8 cellular contexts compared by ENCODE assay signal in genomic region chr2:160407393-160408204, GRCh38.
DNase-seq lines count a peak whose midpoint lies in the region; ATAC-seq, FAIRE-seq and TF ChIP-seq lines count a peak whose summit lies in the region.

No MANE protein-coding gene starts in this region.

- intact Hi-C loops in activated naive CD4-positive, alpha-beta T cell treated with anti-CD3 and anti-CD28 coated beads for 36 hours (cut with micrococcal nuclease), result loop anchor here (1.0 to 5.0 kb wide), 8 partner anchors 21 to 753 kb away; partner anchors contain the start of genes LY75 and TANK
- intact Hi-C loops in head of caudate nucleus (cut with DNase I), result no loop called here
- intact Hi-C loops in ovary (cut with DNase I), result loop anchor here (2.0 to 10.0 kb wide), 4 partner anchors 19 to 557 kb away; partner anchors contain the start of gene RBMS1 (in 1 of the 4)
- intact Hi-C loops in aorta (cut with DNase I), result loop anchor here in 1 of 2 donors (5.0 kb wide), 1 partner anchor 75 kb away; no protein-coding TSS in a partner anchor

- H3K27ac Mint-ChIP-seq in activated naive CD4-positive, alpha-beta T cell treated with anti-CD3 and anti-CD28 coated beads for 36 hours, result peak overlapping the region; percentile 94

- TF ChIP-seq POLR2A in ovary (IDR thresholded peaks at IDR 0.05), result no peak

- peaks cover 75% of the 10 kb centered on the region for H3K4me1 Mint-ChIP-seq in activated naive CD4-positive, alpha-beta T cell treated with anti-CD3 and anti-CD28 coated beads for 36 hours (ENCODE audit: low read depth)

- H3K4me3 ChIP-seq in AG09309 (ENCODE audit: control insufficient read depth, low read depth, low read length) (peak overlapping the region; percentile 65), ovary (peak overlapping the region; percentile 78), aorta (ENCODE audit: low read length in 2 of 2) (peak overlapping the region; percentile 98 to 99)

- peak overlapping the region; percentile 81 for H3K4me3 Mint-ChIP-seq in activated naive CD4-positive, alpha-beta T cell treated with anti-CD3 and anti-CD28 coated beads for 36 hours

- H3K27ac ChIP-seq in ovary, result peak overlapping the region; percentile 92 to 93
- peak overlapping the region; percentile 80 to 96 for H3K27ac ChIP-seq in aorta (ENCODE audit: low read depth in 1 of 2, low read length in 2 of 2)

- no peak for DNase-seq in AG09309 (ENCODE audit: low read depth)
- DNase-seq in RCC 7860 (ENCODE audit: low spot score), result peak; percentile 20
- DNase-seq in activated naive CD4-positive, alpha-beta T cell treated with anti-CD3 and anti-CD28 coated beads for 36 hours, result peak; percentile 53
- peak in 31 of 42 donors; percentile 18 to 69 (median 40) for DNase-seq in head of caudate nucleus
- peak; percentile 62 to 79 (median 72) for DNase-seq in ovary
- peak; percentile 73 to 87 for DNase-seq in aorta

- WGBS in ovary, 3 donors, result 0 to 1% (median 0%) methylated on average over 9 to 120 of the region's 121 CpGs
- WGBS in aorta, 2 donors, result 1% methylated on average over 52 to 121 of the region's 121 CpGs

- H3K9me3 Mint-ChIP-seq in activated naive CD4-positive, alpha-beta T cell treated with anti-CD3 and anti-CD28 coated beads for 36 hours, result no peaks in the 10 kb centered on the region

- no peak for TF ChIP-seq EP300 in ovary (IDR thresholded peaks at IDR 0.05)

- H3K9me3 ChIP-seq in ovary (no peaks in the 10 kb centered on the region), aorta (ENCODE audit: control insufficient read depth, low read length) (no peaks in the 10 kb centered on the region)

- no peak for FAIRE-seq in RCC 7860 (lab: Jason Lieb, UNC)

- no peaks in the 10 kb centered on the region for H3K27me3 Mint-ChIP-seq in activated naive CD4-positive, alpha-beta T cell treated with anti-CD3 and anti-CD28 coated beads for 36 hours (ENCODE audit: low read depth)

- H3K36me3 ChIP-seq in ovary (no peaks in the 10 kb centered on the region), aorta (ENCODE audit: control insufficient read depth in 1 of 2, insufficient read depth in 2 of 2, low read length in 1 of 2) (no peaks in the 10 kb centered on the region)

- H3K4me1 ChIP-seq in ovary (ENCODE audit: insufficient read depth) (peaks cover 19% of the 10 kb centered on the region), aorta (ENCODE audit: control insufficient read depth in 1 of 2, insufficient read depth in 2 of 2, low read length in 2 of 2) (peaks cover 4 to 7% of the 10 kb centered on the region in 2 donors)

- ATAC-seq in GM18909 (IDR thresholded peaks at IDR 0.05; ENCODE audit: poor library complexity, unreplicated experiment) (peak; percentile 69), HG03139 (IDR thresholded peaks at IDR 0.05; ENCODE audit: unreplicated experiment) (peak; percentile 47), aorta (ENCODE audit: low FRiP score) (peak; percentile 81)

- CTCF ChIA-PET in activated naive CD4-positive, alpha-beta T cell treated with anti-CD3 and anti-CD28 coated beads for 36 hours (lab: Charles Lee), result interaction anchor here (1.1 to 1.6 kb wide), 3 partner anchors 53 to 72 kb away, joined by 3 to 4 read pairs (median 3); no protein-coding TSS in a partner anchor

- no peaks in the 10 kb centered on the region for H3K36me3 Mint-ChIP-seq in activated naive CD4-positive, alpha-beta T cell treated with anti-CD3 and anti-CD28 coated beads for 36 hours (ENCODE audit: low read depth)

- H3K27me3 ChIP-seq in ovary, result no peaks in the 10 kb centered on the region
- H3K27me3 ChIP-seq in aorta (ENCODE audit: control insufficient read depth in 1 of 2, insufficient read depth in 2 of 2, low read length in 1 of 2), result no peaks in the 10 kb centered on the region

- TF ChIP-seq CTCF in AG09309 (IDR thresholded peaks at IDR 0.05; ENCODE audit: control insufficient read depth, insufficient read depth, low read depth, low read length, missing control alignments) (no peak), ovary (IDR thresholded peaks at IDR 0.05) (peak in 2 of 3 donors; percentile 21 to 40)
